Comparison of ENCODE assay signal across 2 cellular contexts in the genomic region with DNA sequence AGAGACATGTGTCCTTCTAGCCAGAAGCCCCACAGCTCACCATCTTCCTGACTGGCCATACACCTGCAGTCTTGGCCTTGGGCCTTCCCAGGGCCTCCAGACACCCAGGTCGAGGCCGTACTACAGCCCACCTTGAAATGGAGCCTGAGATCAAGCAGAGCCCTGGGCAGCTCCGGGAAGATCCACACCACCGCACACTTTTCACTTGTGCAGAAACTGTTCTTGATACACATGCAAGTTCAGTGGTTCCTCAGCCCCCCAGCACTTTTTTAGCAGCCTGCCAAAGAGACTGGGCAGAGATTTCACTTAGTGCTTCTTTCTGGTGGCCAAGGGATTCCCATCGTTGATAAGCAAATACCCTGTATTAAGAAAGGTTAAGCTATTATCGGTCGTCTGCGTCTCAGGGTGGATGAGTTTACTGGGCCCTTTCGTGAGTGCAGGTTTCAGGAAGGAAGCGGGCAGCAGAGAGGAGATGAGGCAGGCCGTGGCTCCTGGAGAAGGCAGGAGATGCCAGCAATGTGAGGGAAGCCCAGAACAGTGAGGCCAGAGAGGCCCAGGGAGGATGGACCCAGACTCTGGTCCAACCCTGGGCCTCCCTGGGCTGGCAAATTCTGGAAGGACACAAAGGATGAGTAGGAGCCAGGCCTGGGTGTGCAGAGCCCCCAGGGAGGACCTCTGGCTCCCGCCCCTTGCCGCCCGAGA.
TF ChIP-seq lines count a peak whose summit lies in the region.

No MANE protein-coding gene starts in this region.

TF ChIP-seq in A549, 52 proteins besides CTCF, POLR2A, EP300 and RAD21 (continued from another document):
- TF ChIP-seq, protein P1, sequence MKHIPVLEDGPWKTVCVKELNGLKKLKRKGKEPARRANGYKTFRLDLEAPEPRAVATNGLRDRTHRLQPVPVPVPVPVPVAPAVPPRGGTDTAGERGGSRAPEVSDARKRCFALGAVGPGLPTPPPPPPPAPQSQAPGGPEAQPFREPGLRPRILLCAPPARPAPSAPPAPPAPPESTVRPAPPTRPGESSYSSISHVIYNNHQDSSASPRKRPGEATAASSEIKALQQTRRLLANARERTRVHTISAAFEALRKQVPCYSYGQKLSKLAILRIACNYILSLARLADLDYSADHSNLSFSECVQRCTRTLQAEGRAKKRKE (CRISPR knock-in tag; IDR thresholded peaks at IDR 0.05; ENCODE audit: low read depth), result no peak
- TF ChIP-seq, protein P2, sequence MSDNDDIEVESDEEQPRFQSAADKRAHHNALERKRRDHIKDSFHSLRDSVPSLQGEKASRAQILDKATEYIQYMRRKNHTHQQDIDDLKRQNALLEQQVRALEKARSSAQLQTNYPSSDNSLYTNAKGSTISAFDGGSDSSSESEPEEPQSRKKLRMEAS (IDR thresholded peaks at IDR 0.05), result no peak
- TF ChIP-seq FOSB (CRISPR knock-in tag; IDR thresholded peaks at IDR 0.05), result no peak
- no peak for TF ChIP-seq HOXB13 (CRISPR knock-in tag; IDR thresholded peaks at IDR 0.05; ENCODE audit: low read depth)
- no peak for TF ChIP-seq CBX8 (IDR thresholded peaks at IDR 0.05)
- TF ChIP-seq, protein P3, sequence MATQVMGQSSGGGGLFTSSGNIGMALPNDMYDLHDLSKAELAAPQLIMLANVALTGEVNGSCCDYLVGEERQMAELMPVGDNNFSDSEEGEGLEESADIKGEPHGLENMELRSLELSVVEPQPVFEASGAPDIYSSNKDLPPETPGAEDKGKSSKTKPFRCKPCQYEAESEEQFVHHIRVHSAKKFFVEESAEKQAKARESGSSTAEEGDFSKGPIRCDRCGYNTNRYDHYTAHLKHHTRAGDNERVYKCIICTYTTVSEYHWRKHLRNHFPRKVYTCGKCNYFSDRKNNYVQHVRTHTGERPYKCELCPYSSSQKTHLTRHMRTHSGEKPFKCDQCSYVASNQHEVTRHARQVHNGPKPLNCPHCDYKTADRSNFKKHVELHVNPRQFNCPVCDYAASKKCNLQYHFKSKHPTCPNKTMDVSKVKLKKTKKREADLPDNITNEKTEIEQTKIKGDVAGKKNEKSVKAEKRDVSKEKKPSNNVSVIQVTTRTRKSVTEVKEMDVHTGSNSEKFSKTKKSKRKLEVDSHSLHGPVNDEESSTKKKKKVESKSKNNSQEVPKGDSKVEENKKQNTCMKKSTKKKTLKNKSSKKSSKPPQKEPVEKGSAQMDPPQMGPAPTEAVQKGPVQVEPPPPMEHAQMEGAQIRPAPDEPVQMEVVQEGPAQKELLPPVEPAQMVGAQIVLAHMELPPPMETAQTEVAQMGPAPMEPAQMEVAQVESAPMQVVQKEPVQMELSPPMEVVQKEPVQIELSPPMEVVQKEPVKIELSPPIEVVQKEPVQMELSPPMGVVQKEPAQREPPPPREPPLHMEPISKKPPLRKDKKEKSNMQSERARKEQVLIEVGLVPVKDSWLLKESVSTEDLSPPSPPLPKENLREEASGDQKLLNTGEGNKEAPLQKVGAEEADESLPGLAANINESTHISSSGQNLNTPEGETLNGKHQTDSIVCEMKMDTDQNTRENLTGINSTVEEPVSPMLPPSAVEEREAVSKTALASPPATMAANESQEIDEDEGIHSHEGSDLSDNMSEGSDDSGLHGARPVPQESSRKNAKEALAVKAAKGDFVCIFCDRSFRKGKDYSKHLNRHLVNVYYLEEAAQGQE (IDR thresholded peaks at IDR 0.05), result no peak
- TF ChIP-seq TP53 (CRISPR knock-in tag; IDR thresholded peaks at IDR 0.05), result no peak
TF ChIP-seq in A549: peak in this region for 0.

TF ChIP-seq in GM23338, 12 proteins besides CTCF, POLR2A, EP300 and RAD21 (continued from another document):
- TF ChIP-seq, protein P3 (IDR thresholded peaks at IDR 0.05; ENCODE audit: unreplicated experiment), result no peak
- TF ChIP-seq ZNF114 (CRISPR knock-in tag; IDR thresholded peaks at IDR 0.05) (no peak), EZH2 (IDR thresholded peaks at IDR 0.05; ENCODE audit: low read depth, unreplicated experiment) (no peak), ZNF331 (CRISPR knock-in tag; IDR thresholded peaks at IDR 0.05; ENCODE audit: low read depth) (no peak), NANOG (IDR thresholded peaks at IDR 0.05; ENCODE audit: borderline replicate concordance) (no peak), JUNB (IDR thresholded peaks at IDR 0.05; ENCODE audit: unreplicated experiment) (no peak), POLR2AphosphoS5 (IDR thresholded peaks at IDR 0.05; ENCODE audit: low read depth) (no peak), STAT1 (IDR thresholded peaks at IDR 0.05; ENCODE audit: unreplicated experiment) (no peak), EZH2phosphoT487 (IDR thresholded peaks at IDR 0.05; ENCODE audit: unreplicated experiment) (no peak)
- TF ChIP-seq, protein P4, sequence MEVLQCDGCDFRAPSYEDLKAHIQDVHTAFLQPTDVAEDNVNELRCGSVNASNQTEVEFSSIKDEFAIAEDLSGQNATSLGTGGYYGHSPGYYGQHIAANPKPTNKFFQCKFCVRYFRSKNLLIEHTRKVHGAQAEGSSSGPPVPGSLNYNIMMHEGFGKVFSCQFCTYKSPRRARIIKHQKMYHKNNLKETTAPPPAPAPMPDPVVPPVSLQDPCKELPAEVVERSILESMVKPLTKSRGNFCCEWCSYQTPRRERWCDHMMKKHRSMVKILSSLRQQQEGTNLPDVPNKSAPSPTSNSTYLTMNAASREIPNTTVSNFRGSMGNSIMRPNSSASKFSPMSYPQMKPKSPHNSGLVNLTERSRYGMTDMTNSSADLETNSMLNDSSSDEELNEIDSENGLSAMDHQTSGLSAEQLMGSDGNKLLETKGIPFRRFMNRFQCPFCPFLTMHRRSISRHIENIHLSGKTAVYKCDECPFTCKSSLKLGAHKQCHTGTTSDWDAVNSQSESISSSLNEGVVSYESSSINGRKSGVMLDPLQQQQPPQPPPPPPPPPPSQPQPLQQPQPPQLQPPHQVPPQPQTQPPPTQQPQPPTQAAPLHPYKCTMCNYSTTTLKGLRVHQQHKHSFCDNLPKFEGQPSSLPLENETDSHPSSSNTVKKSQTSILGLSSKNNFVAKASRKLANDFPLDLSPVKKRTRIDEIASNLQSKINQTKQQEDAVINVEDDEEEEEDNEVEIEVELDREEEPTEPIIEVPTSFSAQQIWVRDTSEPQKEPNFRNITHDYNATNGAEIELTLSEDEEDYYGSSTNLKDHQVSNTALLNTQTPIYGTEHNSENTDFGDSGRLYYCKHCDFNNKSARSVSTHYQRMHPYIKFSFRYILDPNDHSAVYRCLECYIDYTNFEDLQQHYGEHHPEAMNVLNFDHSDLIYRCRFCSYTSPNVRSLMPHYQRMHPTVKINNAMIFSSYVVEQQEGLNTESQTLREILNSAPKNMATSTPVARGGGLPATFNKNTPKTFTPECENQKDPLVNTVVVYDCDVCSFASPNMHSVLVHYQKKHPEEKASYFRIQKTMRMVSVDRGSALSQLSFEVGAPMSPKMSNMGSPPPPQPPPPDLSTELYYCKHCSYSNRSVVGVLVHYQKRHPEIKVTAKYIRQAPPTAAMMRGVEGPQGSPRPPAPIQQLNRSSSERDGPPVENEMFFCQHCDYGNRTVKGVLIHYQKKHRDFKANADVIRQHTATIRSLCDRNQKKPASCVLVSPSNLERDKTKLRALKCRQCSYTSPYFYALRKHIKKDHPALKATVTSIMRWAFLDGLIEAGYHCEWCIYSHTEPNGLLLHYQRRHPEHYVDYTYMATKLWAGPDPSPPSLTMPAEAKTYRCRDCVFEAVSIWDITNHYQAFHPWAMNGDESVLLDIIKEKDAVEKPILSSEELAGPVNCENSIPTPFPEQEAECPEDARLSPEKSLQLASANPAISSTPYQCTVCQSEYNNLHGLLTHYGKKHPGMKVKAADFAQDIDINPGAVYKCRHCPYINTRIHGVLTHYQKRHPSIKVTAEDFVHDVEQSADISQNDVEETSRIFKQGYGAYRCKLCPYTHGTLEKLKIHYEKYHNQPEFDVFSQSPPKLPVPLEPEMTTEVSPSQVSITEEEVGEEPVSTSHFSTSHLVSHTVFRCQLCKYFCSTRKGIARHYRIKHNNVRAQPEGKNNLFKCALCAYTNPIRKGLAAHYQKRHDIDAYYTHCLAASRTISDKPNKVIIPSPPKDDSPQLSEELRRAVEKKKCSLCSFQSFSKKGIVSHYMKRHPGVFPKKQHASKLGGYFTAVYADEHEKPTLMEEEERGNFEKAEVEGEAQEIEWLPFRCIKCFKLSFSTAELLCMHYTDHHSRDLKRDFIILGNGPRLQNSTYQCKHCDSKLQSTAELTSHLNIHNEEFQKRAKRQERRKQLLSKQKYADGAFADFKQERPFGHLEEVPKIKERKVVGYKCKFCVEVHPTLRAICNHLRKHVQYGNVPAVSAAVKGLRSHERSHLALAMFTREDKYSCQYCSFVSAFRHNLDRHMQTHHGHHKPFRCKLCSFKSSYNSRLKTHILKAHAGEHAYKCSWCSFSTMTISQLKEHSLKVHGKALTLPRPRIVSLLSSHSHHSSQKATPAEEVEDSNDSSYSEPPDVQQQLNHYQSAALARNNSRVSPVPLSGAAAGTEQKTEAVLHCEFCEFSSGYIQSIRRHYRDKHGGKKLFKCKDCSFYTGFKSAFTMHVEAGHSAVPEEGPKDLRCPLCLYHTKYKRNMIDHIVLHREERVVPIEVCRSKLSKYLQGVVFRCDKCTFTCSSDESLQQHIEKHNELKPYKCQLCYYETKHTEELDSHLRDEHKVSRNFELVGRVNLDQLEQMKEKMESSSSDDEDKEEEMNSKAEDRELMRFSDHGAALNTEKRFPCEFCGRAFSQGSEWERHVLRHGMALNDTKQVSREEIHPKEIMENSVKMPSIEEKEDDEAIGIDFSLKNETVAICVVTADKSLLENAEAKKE (CRISPR knock-in tag; IDR thresholded peaks at IDR 0.05), result no peak
- TF ChIP-seq, protein P5, sequence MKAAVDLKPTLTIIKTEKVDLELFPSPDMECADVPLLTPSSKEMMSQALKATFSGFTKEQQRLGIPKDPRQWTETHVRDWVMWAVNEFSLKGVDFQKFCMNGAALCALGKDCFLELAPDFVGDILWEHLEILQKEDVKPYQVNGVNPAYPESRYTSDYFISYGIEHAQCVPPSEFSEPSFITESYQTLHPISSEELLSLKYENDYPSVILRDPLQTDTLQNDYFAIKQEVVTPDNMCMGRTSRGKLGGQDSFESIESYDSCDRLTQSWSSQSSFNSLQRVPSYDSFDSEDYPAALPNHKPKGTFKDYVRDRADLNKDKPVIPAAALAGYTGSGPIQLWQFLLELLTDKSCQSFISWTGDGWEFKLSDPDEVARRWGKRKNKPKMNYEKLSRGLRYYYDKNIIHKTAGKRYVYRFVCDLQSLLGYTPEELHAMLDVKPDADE (IDR thresholded peaks at IDR 0.05), result no peak
TF ChIP-seq in GM23338: peak in this region for 0.
